8 cellular contexts compared by ENCODE assay signal in the genomic region with DNA sequence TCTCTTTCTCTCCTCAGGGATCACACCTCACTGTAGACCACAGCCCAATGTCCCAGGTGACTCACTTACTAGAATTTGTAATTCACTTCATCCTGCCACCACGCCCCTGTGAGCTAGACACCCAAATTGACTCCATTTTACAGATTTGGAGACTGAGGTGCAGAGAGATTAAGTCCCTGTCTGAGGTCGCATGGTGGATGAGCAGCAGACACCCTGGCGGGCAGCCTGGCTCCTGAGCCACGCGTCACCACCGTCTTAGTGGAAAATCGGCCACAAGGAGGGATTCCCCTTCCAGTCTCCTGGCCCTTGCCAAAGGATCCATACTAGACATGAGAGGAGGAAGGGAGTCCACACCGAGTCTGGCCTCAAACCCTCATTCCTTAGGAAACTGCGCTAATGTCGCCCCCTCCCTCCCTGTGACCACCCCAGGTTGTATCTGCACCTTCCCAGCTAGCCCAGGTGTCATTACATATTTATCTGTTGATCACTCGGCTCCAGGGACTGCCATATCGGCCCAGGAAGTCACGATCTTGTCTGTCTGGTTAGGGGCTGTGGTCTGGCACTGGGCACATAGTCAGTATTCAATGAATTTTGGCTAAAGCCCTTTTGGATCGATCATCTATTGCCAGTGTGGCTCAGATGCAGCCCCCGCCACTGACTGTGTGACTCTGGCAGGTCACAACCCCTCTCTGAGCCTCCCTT. TPM values are rescaled to one million over a fixed set of nuclear protein-coding genes. Genes with fewer than 3 reads are reported as not detected.
DNase-seq lines count a peak whose midpoint lies in the region; ATAC-seq and TF ChIP-seq lines count a peak whose summit lies in the region.

No MANE protein-coding gene starts in this region.

- H3K27ac Mint-ChIP-seq in neural progenitor cell, result peak overlapping the region; percentile 79
- no peak overlapping the region for H3K27ac Mint-ChIP-seq in Calu3 (ENCODE audit: unreplicated experiment)

- no TSS peak for BruUV-seq in Calu3 (replicated peaks; lab: Mats Ljungman, UMichigan)

- no peak overlapping the region for H3K9ac ChIP-seq in neural progenitor cell

- no peaks in the 10 kb centered on the region for H4K20me1 ChIP-seq in neural progenitor cell (ENCODE audit: low read depth)

- H3K4me1 Mint-ChIP-seq in neural progenitor cell, result peaks cover 24% of the 10 kb centered on the region
- H3K4me1 Mint-ChIP-seq in Calu3 (ENCODE audit: low read depth, unreplicated experiment), result peaks cover 65% of the 10 kb centered on the region

- H3K79me2 ChIP-seq in neural progenitor cell (ENCODE audit: low read depth), result no peaks in the 10 kb centered on the region

- H3K4me2 ChIP-seq in neural progenitor cell, result no peak overlapping the region

- no peak for TF ChIP-seq CTCF in brain microvascular endothelial cell (IDR thresholded peaks at IDR 0.05; ENCODE audit: low read depth, low read length, missing control alignments)
- no peak for TF ChIP-seq CTCF in neural progenitor cell (IDR thresholded peaks at IDR 0.05)
- no peak for TF ChIP-seq CTCF in Calu3 (IDR thresholded peaks at IDR 0.05; ENCODE audit: unreplicated experiment)

- peak overlapping the region; percentile 59 for H3K27ac ChIP-seq in brain microvascular endothelial cell
- H3K27ac ChIP-seq in neural progenitor cell, result no peak overlapping the region

- H3K4me3 ChIP-seq in brain microvascular endothelial cell (ENCODE audit: low read depth, low read length), result no peak overlapping the region
- H3K4me3 ChIP-seq in neural progenitor cell, result no peak overlapping the region

- intact Hi-C loops in Calu3 (cut with micrococcal nuclease; ENCODE audit: unreplicated experiment), result no loop called here

- H3K27me3 ChIP-seq in brain microvascular endothelial cell (replicated peaks) (no peaks in the 10 kb centered on the region), neural progenitor cell (no peaks in the 10 kb centered on the region)

- peaks cover 7% of the 10 kb centered on the region for H3K4me1 ChIP-seq in neural progenitor cell

- H3F3A ChIP-seq in neural progenitor cell (ENCODE audit: low read depth), result peaks cover 10% of the 10 kb centered on the region

- in situ Hi-C loops in brain microvascular endothelial cell (cut with HindIII; ENCODE audit: low pct_ligation_motif_present, low sequenced_read_pairs), result no loop called here

- no peaks in the 10 kb centered on the region for H3K36me3 ChIP-seq in brain microvascular endothelial cell (replicated peaks)
- H3K36me3 ChIP-seq in neural progenitor cell, result no peaks in the 10 kb centered on the region

- ATAC-seq in HG03025 (IDR thresholded peaks at IDR 0.05; ENCODE audit: low FRiP score, unreplicated experiment) (no peak), HG02870 (IDR thresholded peaks at IDR 0.05; ENCODE audit: unreplicated experiment) (no peak)

- CTCF ChIA-PET in Calu3 (lab: Charles Lee), result interaction anchor here (0.9 to 2.6 kb wide), 5 partner anchors 9 to 22 kb away, joined by 3 to 13 read pairs (median 4); no protein-coding TSS in a partner anchor

- DNase-seq in stimulated activated CD4-positive, alpha-beta T cell treated with anti-CD3 and anti-CD28 coated beads, Interleukin-12 subunit alpha, Interleukin-12 subunit beta, amount 100 ng/mL, for 48 hours (ENCODE audit: low read depth in 2 of 3, low spot score in 1 of 3), result peak in 2 of 3 donors; percentile 43
- DNase-seq in stimulated activated CD4-positive, alpha-beta T cell treated with anti-CD3 and anti-CD28 coated beads, Interleukin-4, amount 100 ng/mL, for 1 hour, result no peak
- DNase-seq in brain microvascular endothelial cell, result no peak
- DNase-seq in neural progenitor cell (ENCODE audit: low spot score), result no peak
- no peak for DNase-seq in Calu3
- DNase-seq in COLO668 (lab: John Stamatoyannopoulos, UW; ENCODE audit: unreplicated experiment), result no peak

- H3K9me3 ChIP-seq in neural progenitor cell (ENCODE audit: low read depth), result no peaks in the 10 kb centered on the region

- no peaks in the 10 kb centered on the region for H3K36me3 Mint-ChIP-seq in neural progenitor cell
- H3K36me3 Mint-ChIP-seq in Calu3 (ENCODE audit: insufficient read depth, unreplicated experiment), result no peaks in the 10 kb centered on the region

- H3K9me3 Mint-ChIP-seq in neural progenitor cell, result no peaks in the 10 kb centered on the region
- H3K9me3 Mint-ChIP-seq in Calu3 (ENCODE audit: low read depth, unreplicated experiment), result no peaks in the 10 kb centered on the region

- H3K27me3 Mint-ChIP-seq in neural progenitor cell (ENCODE audit: insufficient read depth, low read depth), result peaks cover 12% of the 10 kb centered on the region
- H3K27me3 Mint-ChIP-seq in Calu3 (ENCODE audit: unreplicated experiment), result no peaks in the 10 kb centered on the region

- H3K4me3 Mint-ChIP-seq in neural progenitor cell (no peak overlapping the region), Calu3 (ENCODE audit: low read depth, unreplicated experiment) (no peak overlapping the region)

- peak overlapping the region; percentile 77 for H2AFZ ChIP-seq in neural progenitor cell (replicated peaks)

RNA-seq across cellular contexts. Expression of a gene that starts 25.7 kb away (rescaled TPM):
- total RNA-seq in neural progenitor cell (ENCODE audit: low replicate concordance) (31.3 and 35.6 TPM in 2 replicates), Calu3 (2022) (0.26 and 0.29 TPM in 2 replicates)

Comparison
In these comparisons a context has a peak if more than half of its experiments do, and no peak if none do; other contexts are left out.
1. DNase-seq: peak in stimulated activated CD4-positive, alpha-beta T cell treated with anti-CD3 and anti-CD28 coated beads, Interleukin-12 subunit alpha, Interleukin-12 subunit beta, amount 100 ng/mL, for 48 hours (2 of 3); none in stimulated activated CD4-positive, alpha-beta T cell treated with anti-CD3 and anti-CD28 coated beads, Interleukin-4, amount 100 ng/mL, for 1 hour (single experiment), brain microvascular endothelial cell (single experiment), neural progenitor cell (single experiment), Calu3 (single experiment) and COLO668 (single experiment).
2. RNA of a gene that starts 25.7 kb away (total RNA-seq): 31.3 to 35.6 TPM in neural progenitor cell; 0.26 to 0.29 TPM in Calu3; every median in the first group is over 10 times any median in the second.